In the genomic region with DNA sequence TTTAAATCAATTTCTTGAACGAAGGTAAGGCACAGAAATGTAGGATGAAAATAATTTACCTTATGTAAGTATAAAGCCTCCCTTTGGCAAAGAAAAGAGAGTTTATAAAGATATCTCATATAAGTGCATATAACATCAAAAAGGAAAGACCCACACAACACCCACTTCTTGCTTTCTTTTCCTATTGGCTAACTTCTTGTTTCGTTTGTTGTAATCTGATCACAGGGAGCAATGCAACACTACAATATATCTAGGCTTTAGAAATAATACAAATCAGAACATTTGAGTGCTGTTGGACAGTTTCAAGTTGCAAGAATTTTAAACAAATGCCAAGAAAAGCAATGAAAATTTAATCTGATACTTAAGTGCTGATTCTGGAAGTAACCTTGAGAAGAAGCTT, we compare ENCODE assay signal across 8 cellular contexts. TPM values are rescaled to one million over a fixed set of nuclear protein-coding genes. Genes with fewer than 3 reads are reported as not detected.
DNase-seq lines count a peak whose midpoint lies in the region; ATAC-seq and TF ChIP-seq lines count a peak whose summit lies in the region.

No MANE protein-coding gene starts in this region.

- TF ChIP-seq CTCF in 22Rv1 (IDR thresholded peaks at IDR 0.05) (no peak), GM12865 (IDR thresholded peaks at IDR 0.05; ENCODE audit: insufficient read depth, low read depth, low read length, missing control alignments) (no peak)

- H3K4me3 ChIP-seq in GM12865 (ENCODE audit: low read depth, low read length) (peak overlapping the region; percentile 89), SJCRH30 (peak overlapping the region; percentile 65)

- no peak for ATAC-seq in HG03196 (IDR thresholded peaks at IDR 0.05; ENCODE audit: unreplicated experiment)

- H3K9me3 ChIP-seq in SJCRH30 (replicated peaks): no peaks in the 10 kb centered on the region

- H3K4me1 ChIP-seq in SJCRH30: peaks cover 10% of the 10 kb centered on the region

- no peaks in the 10 kb centered on the region for H3K36me3 ChIP-seq in SJCRH30

- H3K27me3 ChIP-seq in SJCRH30: no peaks in the 10 kb centered on the region

- peak overlapping the region; percentile 97; the same call in 1 of the 2 replicates for H3K27ac ChIP-seq in 22Rv1
- peak overlapping the region; percentile 11; the same call in 1 of the 2 replicates for H3K27ac ChIP-seq in SJCRH30

- DNase-seq in GM12865 (ENCODE audit: low read depth) (peak; percentile 42), SJCRH30 (peak in 1 of 2 experiments; percentile 51), fibroblast of gingiva (ENCODE audit: low read depth) (peak; percentile 74), renal cortical epithelial cell (ENCODE audit: low read depth) (peak; percentile 74), cerebellar nuclear complex (lab: John Stamatoyannopoulos, UW) (no peak)
- DNase-seq in activated CD4-positive, CD25-positive, alpha-beta regulatory T cell treated with anti-CD3 and anti-CD28 coated beads, Interleukin-2, amount 50 U/mL, for 72 hours: no peak

RNA-seq across cellular contexts. Expression of a gene that starts 1.3 kb away (rescaled TPM):
- total RNA-seq in SJCRH30 (2014; rRNA removed; shearing (Covaris generic)): 9.2 and 10.7 TPM in 2 replicates
- total RNA-seq in renal cortical epithelial cell: 33.9 and 58.3 TPM in 2 replicates

RNA-seq across cellular contexts. Expression of a gene that starts 1.7 kb away (rescaled TPM):
- 41.8 and 50.5 TPM in 2 replicates for total RNA-seq in SJCRH30 (2014; rRNA removed; shearing (Covaris generic))
- 156 and 176 TPM in 2 replicates for total RNA-seq in renal cortical epithelial cell

Comparison
In these comparisons a context has a peak if more than half of its experiments do, and no peak if none do; other contexts are left out.
1. DNase-seq: peak in GM12865 (single experiment), fibroblast of gingiva (single experiment) and renal cortical epithelial cell (single experiment); none in cerebellar nuclear complex (0 of 2) and activated CD4-positive, CD25-positive, alpha-beta regulatory T cell treated with anti-CD3 and anti-CD28 coated beads, Interleukin-2, amount 50 U/mL, for 72 hours (single experiment).